Comparison of ENCODE assay signal across 25 cellular contexts in the genomic region with DNA sequence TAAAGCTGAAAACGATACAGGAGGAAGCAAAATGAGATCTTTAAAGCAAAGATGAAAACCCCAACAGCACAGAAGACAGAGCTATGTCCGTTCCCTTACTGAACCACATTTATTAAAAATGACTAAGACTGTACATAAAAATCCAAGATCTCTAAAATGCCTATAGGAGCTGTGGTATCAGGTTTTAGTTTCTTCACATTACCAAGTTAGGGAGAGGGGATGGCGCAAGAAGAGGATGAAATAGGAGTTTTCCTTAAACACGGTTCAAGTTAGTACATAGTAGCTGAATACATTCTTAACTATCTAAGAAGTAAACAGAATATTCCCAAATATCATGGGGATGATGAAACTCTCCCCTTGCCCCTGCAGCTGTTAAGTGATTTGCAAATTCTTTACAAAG. TPM values are rescaled to one million over a fixed set of nuclear protein-coding genes. Genes with fewer than 3 reads are reported as not detected.
DNase-seq lines count a peak whose midpoint lies in the region; ATAC-seq lines count a peak whose summit lies in the region.
"Had no signal": no experiment of that assay in that cellular context is flagged by ENCODE, and none has a peak within 500 bp of the region (broad histone marks: within the 10 kb centered on the region; RNA-seq: fewer than 3 reads in every experiment).

No MANE protein-coding gene starts in this region.

- no peak for DNase-seq in activated naive CD8-positive, alpha-beta T cell treated with anti-CD3 and anti-CD28 coated beads for 36 hours
- DNase-seq in T-helper 17 cell: no peak
- peak; percentile 24 for DNase-seq in fibroblast of peridontal ligament (ENCODE audit: extremely low read depth)
- DNase-seq in stimulated activated effector memory CD8-positive, alpha-beta T cell treated with anti-CD3 and anti-CD28 coated beads, Interleukin-12 subunit alpha, Interleukin-12 subunit beta, amount 100 ng/mL, for 72 hours (ENCODE audit: low spot score in 2 of 2): no peak
- no peak for DNase-seq in activated CD4-positive, CD25-positive, alpha-beta regulatory T cell (lab: John Stamatoyannopoulos, UW)
- no peak for DNase-seq in AML-193 (lab: John Stamatoyannopoulos, UW)
- DNase-seq: ACHN; activated effector memory CD4-positive, alpha-beta T cell treated with anti-CD3 and anti-CD28 coated beads, Interleukin-2, amount 50 U/mL, for 16 hours; effector CD8-positive, alpha-beta T cell; foreskin melanocyte; KG1; left ventricle myocardium inferior; naive thymus-derived CD4-positive, alpha-beta T cell; NCI-H1436 treated with DMSO at 0.1 percent for 48 hours; NCI-H2107; NCI-H446 treated with DMSO at 0.1 percent for 48 hours; ovary; SJCRH30; stimulated activated CD4-positive, alpha-beta T cell treated with anti-CD3 and anti-CD28 coated beads, Interleukin-4, amount 100 ng/mL, for 24 hours; stimulated activated naive CD4-positive, alpha-beta T cell; T-helper 1 cell had no signal

- peak overlapping the region; percentile 60 for H3K4me3 Mint-ChIP-seq in activated naive CD8-positive, alpha-beta T cell
- no peak overlapping the region for H3K4me3 Mint-ChIP-seq in activated naive CD8-positive, alpha-beta T cell treated with anti-CD3 and anti-CD28 coated beads for 36 hours
- H3K4me3 Mint-ChIP-seq in T-helper 17 cell: peak overlapping the region; percentile 52
- H3K4me3 Mint-ChIP-seq in stimulated activated effector memory CD8-positive, alpha-beta T cell treated with anti-CD3 and anti-CD28 coated beads, Interleukin-12 subunit alpha, Interleukin-12 subunit beta, amount 100 ng/mL, for 72 hours: peak overlapping the region; percentile 95
- H3K4me3 Mint-ChIP-seq: mesothelial cell of epicardium had no signal

- H3K9me3 Mint-ChIP-seq in activated naive CD8-positive, alpha-beta T cell (ENCODE audit: low read depth): no peaks in the 10 kb centered on the region
- no peaks in the 10 kb centered on the region for H3K9me3 Mint-ChIP-seq in activated naive CD8-positive, alpha-beta T cell treated with anti-CD3 and anti-CD28 coated beads for 36 hours
- no peaks in the 10 kb centered on the region for H3K9me3 Mint-ChIP-seq in stimulated activated effector memory CD8-positive, alpha-beta T cell treated with anti-CD3 and anti-CD28 coated beads, Interleukin-12 subunit alpha, Interleukin-12 subunit beta, amount 100 ng/mL, for 72 hours
- H3K9me3 Mint-ChIP-seq: mesothelial cell of epicardium had no signal

- no peak for ATAC-seq in T-helper 17 cell
- no peak for ATAC-seq in stimulated activated effector memory CD8-positive, alpha-beta T cell treated with anti-CD3 and anti-CD28 coated beads, Interleukin-12 subunit alpha, Interleukin-12 subunit beta, amount 100 ng/mL, for 72 hours
- ATAC-seq in HG03439 (IDR thresholded peaks at IDR 0.05; ENCODE audit: unreplicated experiment): no peak
- ATAC-seq: naive thymus-derived CD4-positive, alpha-beta T cell had no signal

- peaks cover 4% of the 10 kb centered on the region for H3K36me3 Mint-ChIP-seq in activated naive CD8-positive, alpha-beta T cell
- H3K36me3 Mint-ChIP-seq in activated naive CD8-positive, alpha-beta T cell treated with anti-CD3 and anti-CD28 coated beads for 36 hours: no peaks in the 10 kb centered on the region
- peaks cover 5% of the 10 kb centered on the region for H3K36me3 Mint-ChIP-seq in T-helper 17 cell (ENCODE audit: low read depth)
- peaks cover 88% of the 10 kb centered on the region for H3K36me3 Mint-ChIP-seq in stimulated activated effector memory CD8-positive, alpha-beta T cell treated with anti-CD3 and anti-CD28 coated beads, Interleukin-12 subunit alpha, Interleukin-12 subunit beta, amount 100 ng/mL, for 72 hours
- H3K36me3 Mint-ChIP-seq: mesothelial cell of epicardium had no signal

- H3K27ac Mint-ChIP-seq in activated naive CD8-positive, alpha-beta T cell: no peak overlapping the region
- no peak overlapping the region for H3K27ac Mint-ChIP-seq in activated naive CD8-positive, alpha-beta T cell treated with anti-CD3 and anti-CD28 coated beads for 36 hours
- H3K27ac Mint-ChIP-seq in T-helper 17 cell: no peak overlapping the region
- peak overlapping the region; percentile 98 for H3K27ac Mint-ChIP-seq in stimulated activated effector memory CD8-positive, alpha-beta T cell treated with anti-CD3 and anti-CD28 coated beads, Interleukin-12 subunit alpha, Interleukin-12 subunit beta, amount 100 ng/mL, for 72 hours
- H3K27ac Mint-ChIP-seq: mesothelial cell of epicardium had no signal

- H3K27me3 Mint-ChIP-seq in activated naive CD8-positive, alpha-beta T cell: peaks cover 11% of the 10 kb centered on the region
- H3K27me3 Mint-ChIP-seq in activated naive CD8-positive, alpha-beta T cell treated with anti-CD3 and anti-CD28 coated beads for 36 hours: peaks cover 55% of the 10 kb centered on the region
- peaks cover 88% of the 10 kb centered on the region for H3K27me3 Mint-ChIP-seq in T-helper 17 cell

- no peaks in the 10 kb centered on the region for H3K9me3 ChIP-seq in T-helper 17 cell (ENCODE audit: control insufficient read depth, low read length, poor library complexity, severe bottlenecking)
- H3K9me3 ChIP-seq: adrenal gland, left ventricle myocardium inferior, ovary, SJCRH30 had no signal

- peaks cover 43% of the 10 kb centered on the region for H3K4me1 Mint-ChIP-seq in activated naive CD8-positive, alpha-beta T cell (ENCODE audit: low read depth)
- peaks cover 35% of the 10 kb centered on the region for H3K4me1 Mint-ChIP-seq in activated naive CD8-positive, alpha-beta T cell treated with anti-CD3 and anti-CD28 coated beads for 36 hours
- peaks cover 33% of the 10 kb centered on the region for H3K4me1 Mint-ChIP-seq in T-helper 17 cell
- H3K4me1 Mint-ChIP-seq in stimulated activated effector memory CD8-positive, alpha-beta T cell treated with anti-CD3 and anti-CD28 coated beads, Interleukin-12 subunit alpha, Interleukin-12 subunit beta, amount 100 ng/mL, for 72 hours: peaks cover 62% of the 10 kb centered on the region

RNA-seq across cellular contexts. Expression of a gene that starts 6.3 kb away (rescaled TPM):
- under 1 TPM; 0.50 to 0.97 TPM for total RNA-seq in activated naive CD8-positive, alpha-beta T cell treated with anti-CD3 and anti-CD28 coated beads for 36 hours
- total RNA-seq in T-helper 17 cell: 1 to 10 TPM in 1 of 2 donors, under 1 TPM in 1; 0.55 to 1.1 TPM
- total RNA-seq: mesothelial cell of epicardium, SJCRH30 had no signal
